ENCODE assay signal across 1 cellular context in genomic region chr4:102713096-102713495, GRCh38.
TF ChIP-seq lines count a peak whose summit lies in the region.

No MANE protein-coding gene starts in this region.

TF ChIP-seq in SK-N-SH, 30 proteins besides CTCF, POLR2A, EP300 and RAD21 (continued from another document):
- TF ChIP-seq, protein P1, sequence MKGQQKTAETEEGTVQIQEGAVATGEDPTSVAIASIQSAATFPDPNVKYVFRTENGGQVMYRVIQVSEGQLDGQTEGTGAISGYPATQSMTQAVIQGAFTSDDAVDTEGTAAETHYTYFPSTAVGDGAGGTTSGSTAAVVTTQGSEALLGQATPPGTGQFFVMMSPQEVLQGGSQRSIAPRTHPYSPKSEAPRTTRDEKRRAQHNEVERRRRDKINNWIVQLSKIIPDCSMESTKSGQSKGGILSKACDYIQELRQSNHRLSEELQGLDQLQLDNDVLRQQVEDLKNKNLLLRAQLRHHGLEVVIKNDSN (IDR thresholded peaks at IDR 0.05; ENCODE audit: borderline replicate concordance, low read depth), result no peak
- TF ChIP-seq MEF2A (IDR thresholded peaks at IDR 0.05; ENCODE audit: borderline replicate concordance, low read depth), result no peak
- 0 out of 2 replicates have a peak, but pooled peaks have one; percentile 25 for TF ChIP-seq RXRA (IDR thresholded peaks at IDR 0.05; ENCODE audit: borderline replicate concordance, low read depth)
- 0 out of 2 replicates have a peak, but pooled peaks have one; percentile 10 for TF ChIP-seq FOSL2 (IDR thresholded peaks at IDR 0.05; ENCODE audit: borderline replicate concordance, low read depth)
- TF ChIP-seq MXI1 (IDR thresholded peaks at IDR 0.05; ENCODE audit: low read depth, low read length), result no peak
- TF ChIP-seq ELF1 (IDR thresholded peaks at IDR 0.05), result no peak
- 0 out of 2 replicates have a peak, but pooled peaks have one; percentile 12 for TF ChIP-seq JUND (IDR thresholded peaks at IDR 0.05)
- TF ChIP-seq FOXM1 (IDR thresholded peaks at IDR 0.05; ENCODE audit: low read depth), result no peak
